ENCODE assay signal across 19 cellular contexts in genomic region chr17:47800686-47801085, GRCh38. TPM values are rescaled to one million over a fixed set of nuclear protein-coding genes. Genes with fewer than 3 reads are reported as not detected.
DNase-seq lines count a peak whose midpoint lies in the region; ATAC-seq and TF ChIP-seq lines count a peak whose summit lies in the region.
"Had no signal": no experiment of that assay in that cellular context is flagged by ENCODE, and none has a peak within 500 bp of the region (broad histone marks: within the 10 kb centered on the region; RNA-seq: fewer than 3 reads in every experiment).

No MANE protein-coding gene starts in this region.

- H3K79me1 ChIP-seq in H9 (ENCODE audit: insufficient read depth, low read depth, low read length, poor library complexity, severe bottlenecking) = no peaks in the 10 kb centered on the region

- H3K27me3 Mint-ChIP-seq in H9 (ENCODE audit: low read depth) = peaks cover 16% of the 10 kb centered on the region
- H3K27me3 Mint-ChIP-seq in endodermal cell (ENCODE audit: insufficient read depth) = peaks cover 10% of the 10 kb centered on the region
- peaks cover 20% of the 10 kb centered on the region for H3K27me3 Mint-ChIP-seq in stimulated activated naive CD8-positive, alpha-beta T cell treated with anti-CD3 and anti-CD28 coated beads, Interleukin-15, amount 100 ng/mL, for 72 hours

- H4K20me1 ChIP-seq in H9 (ENCODE audit: control insufficient read depth, insufficient read depth, insufficient read length) = no peaks in the 10 kb centered on the region

- H3K4ac ChIP-seq in H9 (ENCODE audit: low read depth, low read length) = no peak overlapping the region

- H4K5ac ChIP-seq in H9 (ENCODE audit: insufficient read length, low read depth, low read length) = no peak overlapping the region

- H3K27me3 ChIP-seq in H9 (ENCODE audit: insufficient read depth, low read length) = no peaks in the 10 kb centered on the region; the same call in 1 of the 2 replicates
- peaks cover 25% of the 10 kb centered on the region for H3K27me3 ChIP-seq in endodermal cell (ENCODE audit: control insufficient read depth, insufficient read depth, low read length, poor library complexity, severe bottlenecking)
- peaks cover 4% of the 10 kb centered on the region for H3K27me3 ChIP-seq in suprapubic skin

- H4K8ac ChIP-seq in H9 (replicated peaks; ENCODE audit: insufficient read length, low read depth, low read length) = no peak overlapping the region

- H2BK15ac ChIP-seq in H9 (ENCODE audit: low read depth, low read length) = no peak overlapping the region

- H2BK120ac ChIP-seq in H9 (ENCODE audit: low read depth, low read length, poor library complexity, severe bottlenecking) = no peak overlapping the region

- no peaks in the 10 kb centered on the region for H3K23me2 ChIP-seq in H9 (ENCODE audit: insufficient read length, low read depth, low read length, poor library complexity, severe bottlenecking)

- H3K36me3 Mint-ChIP-seq in H9 (ENCODE audit: insufficient read depth in 1 of 3, low read depth in 3 of 3) (no peaks in the 10 kb centered on the region), endodermal cell (ENCODE audit: low read depth) (no peaks in the 10 kb centered on the region)
- H3K36me3 Mint-ChIP-seq: IgD-negative memory B cell had no signal

- no peak overlapping the region for H2BK12ac ChIP-seq in H9 (ENCODE audit: insufficient read length, low read depth, low read length)

- no peaks in the 10 kb centered on the region for H3K4me1 ChIP-seq in H9 (ENCODE audit: insufficient read depth, low read length)
- no peaks in the 10 kb centered on the region for H3K4me1 ChIP-seq in endodermal cell (ENCODE audit: control insufficient read depth, insufficient read depth, low read length)
- no peaks in the 10 kb centered on the region for H3K4me1 ChIP-seq in suprapubic skin
- H3K4me1 ChIP-seq: BE2C had no signal

- no peaks in the 10 kb centered on the region for H3K9me3 ChIP-seq in H9 (ENCODE audit: control insufficient read depth, low read depth, low read length)
- no peaks in the 10 kb centered on the region for H3K9me3 ChIP-seq in endodermal cell (ENCODE audit: control insufficient read depth, low read length)
- H3K9me3 ChIP-seq in suprapubic skin = no peaks in the 10 kb centered on the region
- H3K9me3 ChIP-seq: BE2C had no signal

- no CpG with 5 or more reads among the region's 12 CpGs for WGBS in H9 (ENCODE audit: extremely low coverage, insufficient read length, low lambda C conversion rate)
- 77 to 89% methylated on average over 8 to 12 of the region's 12 CpGs for WGBS in endodermal cell (ENCODE audit: insufficient coverage in 1 of 2, insufficient read length in 1 of 2), 2 experiments
- WGBS in suprapubic skin = 90% methylated on average over 7 of the region's 12 CpGs

- TF ChIP-seq POLR2A in suprapubic skin (IDR thresholded peaks at IDR 0.05) = no peak

- no peak overlapping the region for H2AFZ ChIP-seq in H9 (ENCODE audit: low read length)

- H3K36me3 ChIP-seq in endodermal cell (ENCODE audit: control insufficient read depth, insufficient read depth, low read length) (no peaks in the 10 kb centered on the region), suprapubic skin (no peaks in the 10 kb centered on the region)
- H3K36me3 ChIP-seq: BE2C had no signal

- H3K14ac ChIP-seq in H9 (ENCODE audit: insufficient read depth, low read length) = no peak overlapping the region

- ATAC-seq in stimulated activated naive CD8-positive, alpha-beta T cell treated with anti-CD3 and anti-CD28 coated beads, Interleukin-15, amount 100 ng/mL, for 72 hours = no peak

- no peak overlapping the region for H3K18ac ChIP-seq in H9 (ENCODE audit: insufficient read length, low read depth, low read length)

- H3K4me2 ChIP-seq in H9 (ENCODE audit: insufficient read depth, insufficient read length, low read length) = no peak overlapping the region

- H4K91ac ChIP-seq in H9 (ENCODE audit: insufficient read length, low read depth, low read length) = no peak overlapping the region

- TF ChIP-seq CTCF in H9 (conservative IDR thresholded peaks at IDR 0.05) (no peak), endodermal cell (conservative IDR thresholded peaks at IDR 0.05) (no peak), suprapubic skin (IDR thresholded peaks at IDR 0.05) (no peak)

- no peak for TF ChIP-seq EP300 in suprapubic skin (IDR thresholded peaks at IDR 0.05)

- H3K4me3 ChIP-seq in endodermal cell (ENCODE audit: low read length) (no peak overlapping the region), suprapubic skin (no peak overlapping the region)

- no peak overlapping the region for H2AK5ac ChIP-seq in H9 (ENCODE audit: insufficient read length, low read length)

- H3K9ac ChIP-seq in H9 (ENCODE audit: extremely low read depth, insufficient read length, low read length) (no peak overlapping the region), endodermal cell (ENCODE audit: extremely low read depth, low read length, poor library complexity, severe bottlenecking) (no peak overlapping the region)

- H3K4me1 Mint-ChIP-seq in H9 (no peaks in the 10 kb centered on the region), endodermal cell (no peaks in the 10 kb centered on the region)
- no peaks in the 10 kb centered on the region for H3K4me1 Mint-ChIP-seq in stimulated activated naive CD8-positive, alpha-beta T cell treated with anti-CD3 and anti-CD28 coated beads, Interleukin-15, amount 100 ng/mL, for 72 hours

- no peak overlapping the region for H2BK20ac ChIP-seq in H9 (ENCODE audit: low read depth, low read length, poor library complexity, severe bottlenecking)

- no peak overlapping the region for H3T11ph ChIP-seq in H9 (ENCODE audit: low read length)

- peak; percentile 33 for DNase-seq in D341Med (ENCODE audit: low spot score)
- peak; percentile 32 for DNase-seq in H9
- DNase-seq in endodermal cell = peak; percentile 47
- peak; percentile 29 to 32 for DNase-seq in suprapubic skin (ENCODE audit: low spot score in 2 of 2)
- no peak for DNase-seq in stimulated activated naive CD8-positive, alpha-beta T cell treated with anti-CD3 and anti-CD28 coated beads, Interleukin-15, amount 100 ng/mL, for 72 hours
- no peak for DNase-seq in NCI-H526 (lab: John Stamatoyannopoulos, UW)
- DNase-seq in caudate nucleus (lab: John Stamatoyannopoulos, UW) = no peak
- DNase-seq: BE2C, EL, GF-D8, GOT3, NCI-H1694, NCI-H2081, NCI-H2171, NCI-H345, NCI-H524, OCI-M1, Right ventricle myocardium superior had no signal

- H3K4me3 Mint-ChIP-seq in H9 = no peak overlapping the region
- H3K4me3 Mint-ChIP-seq in endodermal cell = no peak overlapping the region
- no peak overlapping the region for H3K4me3 Mint-ChIP-seq in stimulated activated naive CD8-positive, alpha-beta T cell treated with anti-CD3 and anti-CD28 coated beads, Interleukin-15, amount 100 ng/mL, for 72 hours
- H3K4me3 Mint-ChIP-seq: IgD-negative memory B cell had no signal

- H3K27ac Mint-ChIP-seq in H9 (no peak overlapping the region), endodermal cell (no peak overlapping the region)
- no peak overlapping the region for H3K27ac Mint-ChIP-seq in stimulated activated naive CD8-positive, alpha-beta T cell treated with anti-CD3 and anti-CD28 coated beads, Interleukin-15, amount 100 ng/mL, for 72 hours
- H3K27ac Mint-ChIP-seq: IgD-negative memory B cell had no signal

- H3K56ac ChIP-seq in H9 (ENCODE audit: insufficient read length, low read depth, low read length) = no peak overlapping the region

- no peaks in the 10 kb centered on the region for H3K79me2 ChIP-seq in H9 (ENCODE audit: insufficient read depth, low read length)

- no peak overlapping the region for H2BK5ac ChIP-seq in H9 (ENCODE audit: insufficient read length, low read length)

- H3K9me3 Mint-ChIP-seq in H9 (no peaks in the 10 kb centered on the region), endodermal cell (no peaks in the 10 kb centered on the region)
- no peaks in the 10 kb centered on the region for H3K9me3 Mint-ChIP-seq in stimulated activated naive CD8-positive, alpha-beta T cell treated with anti-CD3 and anti-CD28 coated beads, Interleukin-15, amount 100 ng/mL, for 72 hours
- H3K9me3 Mint-ChIP-seq: IgD-negative memory B cell had no signal

- no peak overlapping the region for H3K27ac ChIP-seq in H9 (ENCODE audit: insufficient read length, low read depth, low read length)
- H3K27ac ChIP-seq in endodermal cell (ENCODE audit: low read depth, low read length) = no peak overlapping the region
- no peak overlapping the region for H3K27ac ChIP-seq in suprapubic skin
- no peak overlapping the region for H3K27ac ChIP-seq in caudate nucleus (ENCODE audit: low read depth, low read length)

- no peak overlapping the region for H3K23ac ChIP-seq in H9 (ENCODE audit: insufficient read length, low read depth, low read length)

RNA-seq across cellular contexts. Expression of gene OSBPL7, which starts 20.9 kb away (rescaled TPM):
- 12.0 and 13.0 TPM in 2 replicates for total RNA-seq in H9 (2021)
- 10 to 100 TPM; 11.4 to 15.5 TPM for total RNA-seq in endodermal cell
- 15.6 TPM for polyA plus RNA-seq in endodermal cell (2013, experiment 1 of 2)
- polyA plus RNA-seq in endodermal cell (2013, experiment 2 of 2) = 11.0 TPM
- total RNA-seq in suprapubic skin = 1 to 10 TPM; 1.3 to 2.0 (median 1.6) TPM

RNA-seq across cellular contexts. Expression of gene MRPL10, which starts 30.7 kb away (rescaled TPM):
- total RNA-seq in H9 (2021) (67.2 and 68.4 TPM in 2 replicates), endodermal cell (10 to 100 TPM; 56.3 to 65.3 TPM), suprapubic skin (10 to 100 TPM; 27.7 to 33.8 (median 31.2) TPM)
- 85.0 TPM for polyA plus RNA-seq in endodermal cell (2013, experiment 1 of 2)
- polyA plus RNA-seq in endodermal cell (2013, experiment 2 of 2) = 67.6 TPM

RNA-seq across cellular contexts. Expression of gene LRRC46, which starts 30.8 kb away (rescaled TPM):
- 0.29 and 0.31 TPM in 2 replicates for total RNA-seq in H9 (2021)
- total RNA-seq in endodermal cell = under 1 TPM; 0.73 to 0.82 TPM
- 1.2 TPM for polyA plus RNA-seq in endodermal cell (2013, experiment 1 of 2)
- 1.5 TPM for polyA plus RNA-seq in endodermal cell (2013, experiment 2 of 2)
- not detected for total RNA-seq in suprapubic skin

RNA-seq across cellular contexts. Expression of gene SCRN2, which starts 40.4 kb away (rescaled TPM):
- total RNA-seq in H9 (2021) (34.0 and 38.6 TPM in 2 replicates), endodermal cell (10 to 100 TPM; 54.5 to 71.9 TPM), suprapubic skin (10 to 100 TPM; 22.3 to 46.4 (median 34.7) TPM)
- 50.1 TPM for polyA plus RNA-seq in endodermal cell (2013, experiment 1 of 2)
- polyA plus RNA-seq in endodermal cell (2013, experiment 2 of 2) = 44.5 TPM

RNA-seq across cellular contexts. Expression of gene SP6, which starts 50.3 kb away (rescaled TPM):
- total RNA-seq in H9 (2021) (0.90 and 0.92 TPM in 2 replicates), endodermal cell (1 to 10 TPM; 3.1 to 3.7 TPM), suprapubic skin (10 to 100 TPM in 3 of 4 donors, 1 to 10 TPM in 1; 6.6 to 29.3 (median 19.9) TPM)
- 2.6 TPM for polyA plus RNA-seq in endodermal cell (2013, experiment 1 of 2)
- 2.6 TPM for polyA plus RNA-seq in endodermal cell (2013, experiment 2 of 2)
- polyA plus RNA-seq: IgD-negative memory B cell had no signal

Comparison
In these comparisons a context has a peak if more than half of its experiments do, and no peak if none do; other contexts are left out.
1. DNase-seq: peak in D341Med (single experiment), H9 (single experiment), endodermal cell (single experiment) and suprapubic skin (2 of 2); none in stimulated activated naive CD8-positive, alpha-beta T cell treated with anti-CD3 and anti-CD28 coated beads, Interleukin-15, amount 100 ng/mL, for 72 hours (0 of 2), NCI-H526 (0 of 2) and caudate nucleus (0 of 61).